In the genomic region with DNA sequence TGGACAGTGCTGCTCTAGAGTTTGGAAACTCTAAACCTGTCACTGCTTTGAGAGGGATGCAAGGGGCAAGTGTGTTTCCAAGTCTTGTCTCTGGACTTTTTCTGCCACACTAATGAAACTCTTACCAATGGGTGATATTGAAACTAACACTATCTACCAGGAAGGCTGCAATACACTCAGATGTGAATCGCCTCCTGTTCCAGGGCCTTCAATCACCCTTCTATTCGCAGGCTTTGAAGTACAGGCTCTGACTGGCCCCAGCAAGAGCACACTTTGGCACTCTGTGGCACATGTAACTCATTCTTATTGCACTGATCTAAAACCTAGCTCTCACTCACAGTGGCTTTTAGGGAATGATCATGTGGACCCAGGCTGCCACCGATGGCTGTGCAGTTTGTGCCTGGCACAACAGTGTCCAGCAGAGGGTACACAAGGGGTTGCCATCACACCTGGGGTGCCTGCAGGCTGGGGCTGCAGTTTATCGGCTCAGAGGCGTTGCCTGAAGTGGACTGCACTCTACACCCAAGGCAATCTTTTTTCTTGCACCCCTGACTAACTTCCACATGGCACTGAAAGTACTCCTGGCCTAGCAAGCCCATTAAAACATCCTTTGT, we compare ENCODE assay signal across 16 cellular contexts.
DNase-seq lines count a peak whose midpoint lies in the region; ATAC-seq and TF ChIP-seq lines count a peak whose summit lies in the region.
"Had no signal": no experiment of that assay in that cellular context is flagged by ENCODE, and none has a peak within 500 bp of the region (broad histone marks: within the 10 kb centered on the region; RNA-seq: fewer than 3 reads in every experiment).

No MANE protein-coding gene starts in this region.

- ATAC-seq in Right ventricle myocardium superior (ENCODE audit: poor library complexity) (peak; percentile 55), right lobe of liver (peak; percentile 18 to 58 (median 38)), upper lobe of right lung (peak; percentile 58), GM19395 (IDR thresholded peaks at IDR 0.05; ENCODE audit: unreplicated experiment) (no peak)

- H3K27ac ChIP-seq in right lobe of liver: no peak overlapping the region
- H3K27ac ChIP-seq in upper lobe of right lung: no peak overlapping the region
- H3K27ac ChIP-seq in colonic mucosa: no peak overlapping the region
- H3K27ac ChIP-seq: adrenal gland, SJCRH30, tibial artery had no signal

- H3K9me3 ChIP-seq in endocrine pancreas (ENCODE audit: control insufficient read depth, low read length) (no peaks in the 10 kb centered on the region), right lobe of liver (no peaks in the 10 kb centered on the region), upper lobe of right lung (no peaks in the 10 kb centered on the region), colonic mucosa (no peaks in the 10 kb centered on the region)
- H3K9me3 ChIP-seq: adrenal gland, SJCRH30, tibial artery had no signal

- H3K36me3 ChIP-seq in endocrine pancreas (ENCODE audit: control insufficient read depth, insufficient read depth, low read length) (no peaks in the 10 kb centered on the region), right lobe of liver (no peaks in the 10 kb centered on the region), upper lobe of right lung (no peaks in the 10 kb centered on the region), colonic mucosa (no peaks in the 10 kb centered on the region)
- H3K36me3 ChIP-seq: adrenal gland, SJCRH30, tibial artery had no signal

- H3K27me3 ChIP-seq in endocrine pancreas (ENCODE audit: control insufficient read depth, insufficient read depth, low read length) (no peaks in the 10 kb centered on the region), right lobe of liver (no peaks in the 10 kb centered on the region), upper lobe of right lung (no peaks in the 10 kb centered on the region), colonic mucosa (no peaks in the 10 kb centered on the region)
- H3K27me3 ChIP-seq: adrenal gland, dorsolateral prefrontal cortex, SJCRH30, tibial artery had no signal

- H3K4me1 ChIP-seq in endocrine pancreas (ENCODE audit: control insufficient read depth, insufficient read depth, low read length) (peaks cover 17% of the 10 kb centered on the region), right lobe of liver (no peaks in the 10 kb centered on the region), upper lobe of right lung (peaks cover 9% of the 10 kb centered on the region), colonic mucosa (no peaks in the 10 kb centered on the region)
- H3K4me1 ChIP-seq: SJCRH30 had no signal

- no CpG with 5 or more reads among the region's 5 CpGs for WGBS in right lobe of liver (ENCODE audit: insufficient coverage, low coverage, low lambda C conversion rate, missing lambda C conversion rate)

- H3K9ac ChIP-seq in endocrine pancreas (ENCODE audit: control insufficient read depth, insufficient read depth, low read length) (no peak overlapping the region), colonic mucosa (ENCODE audit: low read depth in 2 of 2, low read length in 2 of 2) (no peak overlapping the region)

- TF ChIP-seq POLR2A in right lobe of liver (IDR thresholded peaks at IDR 0.05): no peak

- TF ChIP-seq CTCF in right lobe of liver (IDR thresholded peaks at IDR 0.05) (no peak), upper lobe of right lung (IDR thresholded peaks at IDR 0.05) (no peak), foreskin fibroblast (IDR thresholded peaks at IDR 0.05; ENCODE audit: low read depth, low read length) (no peak), colonic mucosa (IDR thresholded peaks at IDR 0.05) (no peak)

- DNase-seq in Right ventricle myocardium superior (no peak), cardiac septum (ENCODE audit: low spot score) (no peak), right lobe of liver (no peak), upper lobe of right lung (no peak), foreskin fibroblast (no peak), colonic mucosa (no peak)
- DNase-seq: adrenal gland; CD4-positive, alpha-beta T cell; dorsolateral prefrontal cortex; foreskin melanocyte; islet precursor cell; naive B cell; SJCRH30; tibial artery had no signal

- H3K4me3 ChIP-seq in endocrine pancreas (ENCODE audit: control insufficient read depth, insufficient read depth, low read length) (peak overlapping the region; percentile 43), right lobe of liver (no peak overlapping the region), upper lobe of right lung (no peak overlapping the region), foreskin fibroblast (ENCODE audit: low read depth in 1 of 2, low read length in 2 of 2) (no peak overlapping the region), colonic mucosa (no peak overlapping the region)
- H3K4me3 ChIP-seq: adrenal gland, SJCRH30, tibial artery had no signal

- intact Hi-C loops in Right ventricle myocardium superior (cut with DNase I): no loop called here
- intact Hi-C loops in cardiac septum (cut with DNase I): loop anchor here (5.0 kb wide), 1 partner anchor 114 kb away; no protein-coding TSS in a partner anchor
- intact Hi-C loops in right lobe of liver (cut with DNase I): no loop called here
- intact Hi-C loops in upper lobe of right lung (cut with DNase I): no loop called here
- intact Hi-C loops in colonic mucosa (cut with DNase I): no loop called here
